ENCODE assay signal across 1 cellular context in genomic region chr11:71804158-71804946, GRCh38.
TF ChIP-seq lines count a peak whose summit lies in the region.

No MANE protein-coding gene starts in this region.

TF ChIP-seq in K562, 482 proteins besides CTCF, POLR2A, EP300 and RAD21:
- peak; percentile 42 for TF ChIP-seq PRDM10 (IDR thresholded peaks at IDR 0.05; ENCODE audit: partially characterized antibody)
